Comparison of ENCODE assay signal across 16 cellular contexts in the genomic region with DNA sequence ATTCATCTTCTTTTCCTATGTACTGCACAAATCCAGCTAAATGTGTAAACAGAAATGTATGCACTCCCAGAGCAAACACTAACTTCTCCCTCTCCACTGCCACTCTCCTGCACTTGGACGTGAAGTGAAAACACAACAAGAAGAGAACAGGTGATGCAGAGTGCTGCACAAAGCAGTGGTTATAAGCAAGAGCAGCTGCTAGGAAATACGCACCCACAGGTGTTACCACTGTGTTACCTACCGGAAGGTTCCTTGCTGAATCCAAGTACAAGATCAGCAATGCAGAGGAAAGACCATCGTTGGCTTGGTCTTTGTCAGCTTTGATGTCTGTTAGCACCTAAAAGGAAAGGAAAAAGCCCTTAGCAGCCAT.
"Had no signal": no experiment of that assay in that cellular context is flagged by ENCODE, and none has a peak within 500 bp of the region (broad histone marks: within the 10 kb centered on the region; RNA-seq: fewer than 3 reads in every experiment).

No MANE protein-coding gene starts in this region.

- DNase-seq: activated CD4-positive, alpha-beta T cell treated with anti-CD3 and anti-CD28 coated beads for 4 hours; activated naive CD4-positive, alpha-beta T cell treated with anti-CD3 and anti-CD28 coated beads for 36 hours; dermis blood vessel endothelial cell; effector memory CD8-positive, alpha-beta T cell; foreskin keratinocyte; glutamatergic neuron; hypothalamus; kidney; left ventricle myocardium inferior; naive thymus-derived CD8-positive, alpha-beta T cell; stimulated activated CD4-positive, alpha-beta T cell treated with anti-CD3 and anti-CD28 coated beads, Interleukin-2, amount 100 ng/mL, for 48 hours; stimulated activated naive B cell treated with anti-CD40 and anti-IgM and Interleukin-4, amounts not matched to agents 10 μg/mL and 1 μg/mL and 100 μg/mL, for 72 hours; substantia nigra; transverse colon had no signal

- H3K27ac Mint-ChIP-seq: activated T-helper 2 cell treated with anti-CD3 and anti-CD28 coated beads, Interferon-gamma antibody, Interleukin-2, Interleukin-4, amounts not matched to agents 10 μg/mL and 5 μg/mL and 100 μg/mL, durations not matched to agents 14 hours and 24 hours and 36 hours; effector memory CD8-positive, alpha-beta T cell; memory B cell; stimulated activated naive B cell treated with anti-CD40 and anti-IgM and Interleukin-4, amounts not matched to agents 10 μg/mL and 1 μg/mL and 100 μg/mL, for 72 hours had no signal

- H3K4me3 Mint-ChIP-seq: activated naive CD4-positive, alpha-beta T cell treated with anti-CD3 and anti-CD28 coated beads for 36 hours; effector memory CD8-positive, alpha-beta T cell; memory B cell; naive thymus-derived CD8-positive, alpha-beta T cell; stimulated activated naive B cell treated with anti-CD40 and anti-IgM and Interleukin-4, amounts not matched to agents 10 μg/mL and 1 μg/mL and 100 μg/mL, for 72 hours had no signal

- H3K27me3 Mint-ChIP-seq: effector memory CD8-positive, alpha-beta T cell; memory B cell; naive thymus-derived CD8-positive, alpha-beta T cell; stimulated activated naive B cell treated with anti-CD40 and anti-IgM and Interleukin-4, amounts not matched to agents 10 μg/mL and 1 μg/mL and 100 μg/mL, for 72 hours had no signal

- ATAC-seq: effector memory CD8-positive, alpha-beta T cell; foreskin keratinocyte; naive thymus-derived CD8-positive, alpha-beta T cell; stimulated activated naive B cell treated with anti-CD40 and anti-IgM and Interleukin-4, amounts not matched to agents 10 μg/mL and 1 μg/mL and 100 μg/mL, for 72 hours had no signal

- H3K9me3 Mint-ChIP-seq: activated naive CD4-positive, alpha-beta T cell treated with anti-CD3 and anti-CD28 coated beads for 36 hours; activated T-helper 2 cell treated with anti-CD3 and anti-CD28 coated beads, Interferon-gamma antibody, Interleukin-2, Interleukin-4, amounts not matched to agents 10 μg/mL and 5 μg/mL and 100 μg/mL, durations not matched to agents 14 hours and 24 hours and 36 hours; effector memory CD8-positive, alpha-beta T cell; memory B cell; naive thymus-derived CD8-positive, alpha-beta T cell; stimulated activated naive B cell treated with anti-CD40 and anti-IgM and Interleukin-4, amounts not matched to agents 10 μg/mL and 1 μg/mL and 100 μg/mL, for 72 hours had no signal

- H3K4me1 Mint-ChIP-seq: memory B cell; stimulated activated naive B cell treated with anti-CD40 and anti-IgM and Interleukin-4, amounts not matched to agents 10 μg/mL and 1 μg/mL and 100 μg/mL, for 72 hours had no signal
